ENCODE assay signal across 32 cellular contexts in genomic region chr19:38448225-38448624, GRCh38. TPM values are rescaled to one million over a fixed set of nuclear protein-coding genes. Genes with fewer than 3 reads are reported as not detected.
"Had no signal": no experiment of that assay in that cellular context is flagged by ENCODE, and none has a peak within 500 bp of the region (broad histone marks: within the 10 kb centered on the region; RNA-seq: fewer than 3 reads in every experiment).

No MANE protein-coding gene starts in this region.

- H3K4me1 Mint-ChIP-seq: immature natural killer cell; mesothelial cell of epicardium; naive B cell; nephron progenitor cell; stimulated activated naive B cell treated with anti-CD40 and anti-IgM and Interleukin-4, amounts not matched to agents 10 μg/mL and 1 μg/mL and 100 μg/mL, for 72 hours had no signal

- H3K4me3 Mint-ChIP-seq: immature natural killer cell; mesothelial cell of epicardium; natural killer cell; nephron progenitor cell; stimulated activated naive B cell treated with anti-CD40 and anti-IgM and Interleukin-4, amounts not matched to agents 10 μg/mL and 1 μg/mL and 100 μg/mL, for 72 hours had no signal

- H3K27ac Mint-ChIP-seq: immature natural killer cell; mesothelial cell of epicardium; naive B cell; natural killer cell; stimulated activated naive B cell treated with anti-CD40 and anti-IgM and Interleukin-4, amounts not matched to agents 10 μg/mL and 1 μg/mL and 100 μg/mL, for 72 hours had no signal

- H3K27me3 ChIP-seq: left lung, right atrium auricular region, right lobe of liver, stomach, testis, tibial artery, uterus had no signal

- ATAC-seq: left colon; left lung; lower lobe of right lung; natural killer cell; stimulated activated naive B cell treated with anti-CD40 and anti-IgM and Interleukin-4, amounts not matched to agents 10 μg/mL and 1 μg/mL and 100 μg/mL, for 72 hours; stimulated activated naive CD8-positive, alpha-beta T cell treated with anti-CD3 and anti-CD28 coated beads, Interleukin-15, Interleukin-2, amounts not matched to agents 100 U/mL and 50 U/mL, for 24 hours had no signal

- DNase-seq: head of caudate nucleus; hippocampal formation; immature natural killer cell; kidney; left colon; lower lobe of right lung; mesendoderm; naive B cell; natural killer cell; nephron progenitor cell; nucleus accumbens; right lobe of liver; stimulated activated CD4-positive, alpha-beta T cell treated with anti-CD3 and anti-CD28 coated beads, Interleukin-1b, Interleukin-23, amount 100 ng/mL, for 48 hours; stimulated activated CD4-positive, alpha-beta T cell treated with anti-CD3 and anti-CD28 coated beads, Interleukin-2, amount 100 ng/mL, for 48 hours; stimulated activated CD4-positive, alpha-beta T cell treated with anti-CD3 and anti-CD28 coated beads, Interleukin-4, amount 100 ng/mL, for 4 hours; stimulated activated CD8-positive, alpha-beta memory T cell treated with anti-CD3 and anti-CD28 coated beads, Interleukin-4, amount 100 ng/mL, for 48 hours; stimulated activated naive B cell treated with anti-CD40 and anti-IgM and Interleukin-4, amounts not matched to agents 10 μg/mL and 1 μg/mL and 100 μg/mL, for 72 hours; stimulated activated naive CD8-positive, alpha-beta T cell treated with anti-CD3 and anti-CD28 coated beads, Interleukin-15, Interleukin-2, amounts not matched to agents 100 U/mL and 50 U/mL, for 24 hours; stomach; testis; tibial artery; trophoblast cell; uterus had no signal

- H2AFZ ChIP-seq: parathyroid adenoma had no signal

- H3K4me2 ChIP-seq: smooth muscle cell had no signal

- H3K4me3 ChIP-seq: left lung, lower lobe of right lung, right atrium auricular region, right lobe of liver, smooth muscle cell, stomach, testis, tibial artery, uterus had no signal

- H3K4me1 ChIP-seq: left lung, lower lobe of right lung, parathyroid adenoma, right atrium auricular region, right lobe of liver, stomach, testis, tibial artery, uterus had no signal

- H3K9me3 ChIP-seq: left lung, lower lobe of right lung, right atrium auricular region, right lobe of liver, stomach, testis, tibial artery, uterus had no signal

- H3K36me3 ChIP-seq: left lung, lower lobe of right lung, right atrium auricular region, right lobe of liver, stomach, tibial artery, uterus had no signal

- H3K9me3 Mint-ChIP-seq: immature natural killer cell, mesothelial cell of epicardium, natural killer cell had no signal

- H3K36me3 Mint-ChIP-seq: immature natural killer cell; mesothelial cell of epicardium; natural killer cell; stimulated activated naive B cell treated with anti-CD40 and anti-IgM and Interleukin-4, amounts not matched to agents 10 μg/mL and 1 μg/mL and 100 μg/mL, for 72 hours had no signal

- H3K27ac ChIP-seq: left lung, lower lobe of right lung, parathyroid adenoma, right atrium auricular region, right lobe of liver, stomach, testis, tibial artery, uterus had no signal

- H3K9ac ChIP-seq: parathyroid adenoma had no signal

RNA-seq across cellular contexts. Expression of gene RASGRP4, which starts 22.2 kb away (rescaled TPM):
- total RNA-seq: osteocyte, pulmonary artery endothelial cell, renal cortical epithelial cell, smooth muscle cell had no signal
- polyA plus RNA-seq: smooth muscle cell had no signal

RNA-seq across cellular contexts. Expression of gene SPRED3, which starts 59.7 kb away (rescaled TPM):
- total RNA-seq: skeletal muscle tissue had no signal
- polyA plus RNA-seq: immature natural killer cell had no signal
